9 cellular contexts compared by ENCODE assay signal in genomic region chr9:129321511-129322021, GRCh38.
DNase-seq lines count a peak whose midpoint lies in the region; ATAC-seq and TF ChIP-seq lines count a peak whose summit lies in the region.
"Had no signal": no experiment of that assay in that cellular context is flagged by ENCODE, and none has a peak within 500 bp of the region (broad histone marks: within the 10 kb centered on the region; RNA-seq: fewer than 3 reads in every experiment).

No MANE protein-coding gene starts in this region.

- H3K4ac ChIP-seq in trophoblast cell (ENCODE audit: low read depth, low read length): peak overlapping the region; percentile 58

- CTCF ChIA-PET in RWPE1 (lab: Yijun Ruan, JAX): interaction anchor here (1.1 kb wide), 2 partner anchors 10 to 147 kb away, joined by 3 to 4 read pairs; no protein-coding TSS in a partner anchor

- peaks cover 9% of the 10 kb centered on the region for H3K79me2 ChIP-seq in trophoblast cell (ENCODE audit: control insufficient read depth, insufficient read depth, low read length, poor library complexity)

- no peak for DNase-seq in BE2C
- DNase-seq in RWPE1 (ENCODE audit: low spot score): no peak
- no peak for DNase-seq in foreskin fibroblast
- DNase-seq in trophoblast cell: no peak
- no peak for DNase-seq in NAMALWA (ENCODE audit: low spot score)
- no peak for DNase-seq in SKM-1 (lab: John Stamatoyannopoulos, UW; ENCODE audit: unreplicated experiment)
- no peak for DNase-seq in GF-D8 (lab: John Stamatoyannopoulos, UW)
- DNase-seq: T1000 had no signal

- peak overlapping the region; percentile 49; the same call in 1 of the 2 replicates for H3K4me3 ChIP-seq in BE2C (ENCODE audit: low read depth, low read length)
- H3K4me3 ChIP-seq in foreskin fibroblast (ENCODE audit: low read depth in 1 of 2, low read length in 2 of 2): peak overlapping the region; percentile 27 to 41
- no peak overlapping the region for H3K4me3 ChIP-seq in trophoblast cell (ENCODE audit: low read depth, low read length)

- H3K27ac ChIP-seq in RWPE1 (peak overlapping the region; percentile 72), trophoblast cell (ENCODE audit: low read depth, low read length) (no peak overlapping the region)

- H2BK120ac ChIP-seq in trophoblast cell (ENCODE audit: insufficient read depth, low read length, poor library complexity): peak overlapping the region; percentile 94

- H3K14ac ChIP-seq in trophoblast cell (ENCODE audit: low read length): peak overlapping the region; percentile 93

- no peak for ATAC-seq in HG02840 (IDR thresholded peaks at IDR 0.05; ENCODE audit: low FRiP score, unreplicated experiment)

- no peak overlapping the region for H3K23ac ChIP-seq in trophoblast cell (ENCODE audit: low read length)

- H4K12ac ChIP-seq in trophoblast cell (ENCODE audit: low read depth, low read length): no peak overlapping the region

- TF ChIP-seq CTCF in BE2C (IDR thresholded peaks at IDR 0.05; ENCODE audit: low read depth, low read length) (no peak), RWPE1 (conservative IDR thresholded peaks at IDR 0.05; ENCODE audit: low read depth) (no peak), foreskin fibroblast (IDR thresholded peaks at IDR 0.05; ENCODE audit: low read depth, low read length) (no peak)

- H4K91ac ChIP-seq in trophoblast cell (ENCODE audit: low read depth, low read length): peak overlapping the region; percentile 96

- POLR2A ChIA-PET in RWPE1 (lab: Yijun Ruan, JAX; ENCODE audit: low non-redundant PET): interaction anchor here (0.7 to 1.0 kb wide), 2 partner anchors 11 to 143 kb away, joined by 3 read pairs; partner anchors contain the start of gene IER5L

- no peak overlapping the region for H2AFZ ChIP-seq in trophoblast cell (ENCODE audit: insufficient read depth, low read length, poor library complexity)

- peak overlapping the region; percentile 89 for H3K18ac ChIP-seq in trophoblast cell (ENCODE audit: low read length)

- H3K9me3 ChIP-seq in BE2C (no peaks in the 10 kb centered on the region), trophoblast cell (ENCODE audit: insufficient read depth, low read depth, low read length) (no peaks in the 10 kb centered on the region)

- H3K36me3 ChIP-seq in BE2C (no peaks in the 10 kb centered on the region), trophoblast cell (ENCODE audit: control insufficient read depth in 1 of 2, insufficient read depth in 2 of 2, low read length in 2 of 2) (no peaks in the 10 kb centered on the region)

- H3K79me1 ChIP-seq in trophoblast cell (ENCODE audit: low read length): peaks cover 40% of the 10 kb centered on the region

- H4K8ac ChIP-seq in trophoblast cell (ENCODE audit: low read depth, low read length): peak overlapping the region; percentile 75

- H3K4me2 ChIP-seq in trophoblast cell (ENCODE audit: low read length): peak overlapping the region; percentile 59

- H3K9ac ChIP-seq in trophoblast cell (ENCODE audit: low read length): no peak overlapping the region

- peaks cover 26% of the 10 kb centered on the region for H3K4me1 ChIP-seq in BE2C
- peaks cover 42% of the 10 kb centered on the region in 2 experiments for H3K4me1 ChIP-seq in trophoblast cell (ENCODE audit: control insufficient read depth in 1 of 2, insufficient read depth in 2 of 2, low read length in 2 of 2)

- H2BK5ac ChIP-seq in trophoblast cell (ENCODE audit: low read depth, low read length, poor library complexity): peak overlapping the region; percentile 56

- H2AK5ac ChIP-seq in trophoblast cell (ENCODE audit: low read length): peak overlapping the region; percentile 82

- no CpG with 5 or more reads among the region's 11 CpGs for WGBS in trophoblast cell (ENCODE audit: extremely low coverage, insufficient coverage, insufficient read length)

- peak overlapping the region; percentile 97 for H2BK12ac ChIP-seq in trophoblast cell (ENCODE audit: low read length)

- H3K27me3 ChIP-seq in BE2C (no peaks in the 10 kb centered on the region), trophoblast cell (ENCODE audit: insufficient read depth, low read length) (no peaks in the 10 kb centered on the region)
